Comparison of ENCODE assay signal across 1 cellular context in genomic region chr1:88946845-88947244, GRCh38.
TF ChIP-seq lines count a peak whose summit lies in the region.

No MANE protein-coding gene starts in this region.

TF ChIP-seq in HepG2, 621 proteins besides CTCF, POLR2A, EP300 and RAD21:
- TF ChIP-seq ZSCAN9 (CRISPR knock-in tag; IDR thresholded peaks at IDR 0.05; ENCODE audit: borderline replicate concordance): no peak
- no peak for TF ChIP-seq ZNF251 (CRISPR knock-in tag; IDR thresholded peaks at IDR 0.05)
